Comparison of ENCODE assay signal across 18 cellular contexts in the genomic region with DNA sequence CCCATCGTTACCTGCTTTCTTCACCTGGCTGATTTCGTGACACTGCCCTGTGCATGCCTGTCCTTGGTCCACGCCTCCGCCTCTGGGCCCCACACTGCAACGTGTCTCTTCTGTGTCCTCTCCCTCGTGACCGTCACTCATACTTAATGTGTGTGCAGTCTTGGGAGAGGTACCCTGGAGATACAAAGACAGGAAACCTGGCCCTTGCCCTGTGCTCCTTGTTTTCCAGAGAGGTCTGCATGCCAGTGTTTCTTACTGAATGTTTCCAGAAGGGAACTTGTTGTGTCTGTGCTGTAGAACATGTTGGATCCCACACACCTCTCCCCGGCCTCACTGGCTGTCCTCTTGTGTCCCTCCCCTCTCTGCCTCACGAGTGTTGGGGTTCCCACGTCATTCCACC. TPM values are rescaled to one million over a fixed set of nuclear protein-coding genes. Genes with fewer than 3 reads are reported as not detected.
DNase-seq lines count a peak whose midpoint lies in the region; ATAC-seq, FAIRE-seq and TF ChIP-seq lines count a peak whose summit lies in the region.
"Had no signal": no experiment of that assay in that cellular context is flagged by ENCODE, and none has a peak within 500 bp of the region (broad histone marks: within the 10 kb centered on the region; RNA-seq: fewer than 3 reads in every experiment).

No MANE protein-coding gene starts in this region.

- H3K4me2 ChIP-seq in GM23248 (ENCODE audit: unreplicated experiment) = no peak overlapping the region
- no peak overlapping the region for H3K4me2 ChIP-seq in endothelial cell of umbilical vein (ENCODE audit: insufficient read depth, low read length)
- H3K4me2 ChIP-seq in mesenchymal stem cell (ENCODE audit: low read length, poor library complexity, severe bottlenecking) = no peak overlapping the region

- no peak overlapping the region for H2AK5ac ChIP-seq in mesenchymal stem cell (ENCODE audit: low read length, severe bottlenecking)

- H3K4me3 Mint-ChIP-seq in T-cell = no peak overlapping the region
- H3K4me3 Mint-ChIP-seq: HFFc6, IgD-negative memory B cell had no signal

- 84 to 89% methylated on average over 10 of the region's 10 CpGs for WGBS in GM23248 (ENCODE audit: low coverage in 1 of 2, low lambda C conversion rate in 2 of 2, missing lambda C conversion rate in 2 of 2), 2 experiments
- 98% methylated on average over 10 of the region's 10 CpGs for WGBS in mesenchymal stem cell
- 82 to 84% (median 83%) methylated on average over 10 of the region's 10 CpGs for WGBS in ovary, 3 donors

- in situ Hi-C loops in GM23248 (cut with MboI) = no loop called here

- H2BK5ac ChIP-seq in mesenchymal stem cell (ENCODE audit: low read depth, low read length, poor library complexity, severe bottlenecking) = no peak overlapping the region

- peaks cover 22% of the 10 kb centered on the region for H3K79me1 ChIP-seq in mesenchymal stem cell (replicated peaks; ENCODE audit: low read length, poor library complexity, severe bottlenecking)

- H4K20me1 ChIP-seq in GM23248 (ENCODE audit: insufficient read depth) (0 out of 2 replicates have a peak, but pooled peaks cover 15% of the 10 kb centered on the region), endothelial cell of umbilical vein (replicated peaks; ENCODE audit: control insufficient read depth, extremely low read depth, insufficient read depth, low read length) (no peaks in the 10 kb centered on the region)

- no TSS peak for BruUV-seq in endothelial cell of umbilical vein (replicated peaks; lab: Mats Ljungman, UMichigan)

- H3K9me3 Mint-ChIP-seq in T-cell = no peaks in the 10 kb centered on the region
- H3K9me3 Mint-ChIP-seq: HFFc6, IgD-negative memory B cell had no signal

- H3K9me2 ChIP-seq in GM23248 (ENCODE audit: insufficient read depth) = no peaks in the 10 kb centered on the region

- H3K36me3 ChIP-seq in GM23248 (ENCODE audit: low read depth) = peaks cover 10% of the 10 kb centered on the region
- peaks cover 23% of the 10 kb centered on the region for H3K36me3 ChIP-seq in SK-N-MC (ENCODE audit: insufficient read depth, low read length)
- peaks cover 0 to 16% of the 10 kb centered on the region in 2 experiments for H3K36me3 ChIP-seq in endothelial cell of umbilical vein (ENCODE audit: control insufficient read depth in 2 of 2, extremely low read depth in 1 of 2, insufficient read depth in 2 of 2, low read length in 2 of 2)
- peaks cover 28 to 78% of the 10 kb centered on the region in 2 experiments for H3K36me3 ChIP-seq in mesenchymal stem cell (ENCODE audit: control insufficient read depth in 1 of 2, insufficient read depth in 2 of 2, low read depth in 1 of 2, low read length in 2 of 2)
- H3K36me3 ChIP-seq in ovary = no peaks in the 10 kb centered on the region

- no peak for TF ChIP-seq EP300 in ovary (IDR thresholded peaks at IDR 0.05)

- H3K79me2 ChIP-seq in GM23248 (ENCODE audit: insufficient read depth) (peaks cover 98% of the 10 kb centered on the region), endothelial cell of umbilical vein (ENCODE audit: control insufficient read depth, insufficient read depth, low read length) (peaks cover 52% of the 10 kb centered on the region)

- H3K27ac ChIP-seq in GM23248 (peak overlapping the region; percentile 43; the same call in 1 of the 2 replicates), SK-N-MC (peak overlapping the region; percentile 66; the same call in 1 of the 2 replicates), endothelial cell of umbilical vein (ENCODE audit: insufficient read depth, low read depth, low read length) (peak overlapping the region; percentile 54), mesenchymal stem cell (ENCODE audit: low read length, poor library complexity, severe bottlenecking) (no peak overlapping the region), ovary (no peak overlapping the region)
- H3K27ac ChIP-seq: Peyer's patch had no signal

- intact Hi-C loops in endothelial cell of umbilical vein (cut with micrococcal nuclease) = no loop called here
- intact Hi-C loops in ovary (cut with DNase I) = loop anchor here in 1 of 4 donors (10.0 kb wide), 1 partner anchor 104 kb away; no protein-coding TSS in a partner anchor

- no peak overlapping the region for H2BK12ac ChIP-seq in mesenchymal stem cell (ENCODE audit: low read length in 2 of 2)

- no peak overlapping the region for H3K14ac ChIP-seq in mesenchymal stem cell (ENCODE audit: low read length in 2 of 2)

- H3K36me3 Mint-ChIP-seq in T-cell = peaks cover 5% of the 10 kb centered on the region

- no peak overlapping the region for H2AFZ ChIP-seq in GM23248
- H2AFZ ChIP-seq in endothelial cell of umbilical vein (ENCODE audit: low read depth, low read length) = no peak overlapping the region
- no peak overlapping the region for H2AFZ ChIP-seq in mesenchymal stem cell (ENCODE audit: low read depth, low read length)

- H3K27me3 Mint-ChIP-seq in T-cell = no peaks in the 10 kb centered on the region
- H3K27me3 Mint-ChIP-seq: IgD-negative memory B cell had no signal

- no peak overlapping the region for H2BK120ac ChIP-seq in mesenchymal stem cell (ENCODE audit: low read depth, low read length)

- no peak overlapping the region for H4K8ac ChIP-seq in mesenchymal stem cell (ENCODE audit: low read length)

- no peak overlapping the region for H3K23ac ChIP-seq in mesenchymal stem cell (ENCODE audit: low read length in 2 of 2)

- peak overlapping the region; percentile 62 for H4K91ac ChIP-seq in mesenchymal stem cell (ENCODE audit: low read length)

- dilution Hi-C loops in endothelial cell of umbilical vein (cut with MboI; ENCODE audit: extremely low pct_ligation_motif_present, low sequenced_read_pairs) = no loop called here

- H3K27me3 ChIP-seq in GM23248 (replicated peaks; ENCODE audit: insufficient read depth) (no peaks in the 10 kb centered on the region), endothelial cell of umbilical vein (ENCODE audit: control insufficient read depth in 2 of 2, insufficient read depth in 2 of 2, low read length in 2 of 2) (no peaks in the 10 kb centered on the region), mesenchymal stem cell (ENCODE audit: control insufficient read depth in 1 of 2, insufficient read depth in 1 of 2, low read length in 2 of 2) (no peaks in the 10 kb centered on the region), ovary (no peaks in the 10 kb centered on the region)
- H3K27me3 ChIP-seq: Peyer's patch had no signal

- CTCF ChIA-PET in endothelial cell of umbilical vein (lab: Charles Lee) (interaction anchor here (1.2 kb wide), 1 partner anchor 112 kb away, joined by 7 read pairs; no protein-coding TSS in a partner anchor), T-cell (lab: Charles Lee) (no interaction called here)

- H3K18ac ChIP-seq in mesenchymal stem cell (ENCODE audit: low read depth in 1 of 2, low read length in 2 of 2) = no peak overlapping the region

- TF ChIP-seq CTCF in endothelial cell of umbilical vein (IDR thresholded peaks at IDR 0.05; ENCODE audit: extremely low read depth in 1 of 2, insufficient read depth in 1 of 2, low read depth in 1 of 2, low read length in 2 of 2) (no peak), ovary (IDR thresholded peaks at IDR 0.05) (no peak)

- H3K4me3 ChIP-seq in GM23248 (no peak overlapping the region), SK-N-MC (no peak overlapping the region), endothelial cell of umbilical vein (replicated peaks in 1 of 3; ENCODE audit: insufficient read depth in 1 of 3, low read depth in 1 of 3, low read length in 3 of 3) (no peak overlapping the region), mesenchymal stem cell (ENCODE audit: insufficient read depth in 1 of 2, low read depth in 1 of 2, low read length in 2 of 2) (no peak overlapping the region), ovary (no peak overlapping the region)
- H3K4me3 ChIP-seq: Peyer's patch had no signal

- FAIRE-seq in endothelial cell of umbilical vein (lab: Jason Lieb, UNC) = peak; percentile 97

- peaks cover 30% of the 10 kb centered on the region for H3K4me1 ChIP-seq in GM23248 (ENCODE audit: insufficient read depth)
- peaks cover 34% of the 10 kb centered on the region for H3K4me1 ChIP-seq in endothelial cell of umbilical vein (ENCODE audit: control insufficient read depth, extremely low read depth, insufficient read depth, low read length)
- peaks cover 16% of the 10 kb centered on the region for H3K4me1 ChIP-seq in mesenchymal stem cell (ENCODE audit: control insufficient read depth, insufficient read depth, low read depth, low read length)
- peaks cover 1% of the 10 kb centered on the region for H3K4me1 ChIP-seq in ovary (ENCODE audit: insufficient read depth)

- no peak overlapping the region for H3K27ac Mint-ChIP-seq in T-cell
- H3K27ac Mint-ChIP-seq: HFFc6, IgD-negative memory B cell had no signal

- H3F3A ChIP-seq in GM23248 (ENCODE audit: insufficient read depth) = peaks cover 32% of the 10 kb centered on the region

- H3K4me1 Mint-ChIP-seq in T-cell = peaks cover 27 to 46% (median 34%) of the 10 kb centered on the region in 3 donors

- POLR2A ChIA-PET in endothelial cell of umbilical vein (lab: Charles Lee) (no interaction called here), T-cell (lab: Charles Lee) (no interaction called here)

- H3K9me1 ChIP-seq in endothelial cell of umbilical vein (replicated peaks; ENCODE audit: control insufficient read depth, extremely low read depth, insufficient read depth, low read length) = no peaks in the 10 kb centered on the region

- H3K9me3 ChIP-seq in GM23248 (ENCODE audit: low read depth) (no peaks in the 10 kb centered on the region), SK-N-MC (ENCODE audit: low read depth, low read length) (no peaks in the 10 kb centered on the region), endothelial cell of umbilical vein (replicated peaks; ENCODE audit: control insufficient read depth, insufficient read depth, low read length) (no peaks in the 10 kb centered on the region), mesenchymal stem cell (ENCODE audit: control insufficient read depth, low read length) (no peaks in the 10 kb centered on the region), ovary (no peaks in the 10 kb centered on the region)
- H3K9me3 ChIP-seq: Peyer's patch had no signal

- DNase-seq in GM23248 (no peak), SK-N-MC (ENCODE audit: low read depth, low spot score) (no peak), endothelial cell of umbilical vein (ENCODE audit: low read depth, low spot score) (peak; percentile 97), mesenchymal stem cell (no peak), DMS114 treated with DMSO at 0.1 percent for 48 hours (lab: John Stamatoyannopoulos, UW; ENCODE audit: unreplicated experiment) (no peak), T-cell (no peak), ovary (no peak)
- DNase-seq: COR-L47, EL, HFFc6, NCI-H1105 treated with DMSO at 0.1 percent for 48 hours, NCI-H1694 treated with DMSO at 0.1 percent for 48 hours, NCI-H2107, NCI-H2227 treated with DMSO at 0.1 percent for 48 hours, NCI-H524 treated with DMSO at 0.1 percent for 48 hours, Peyer's patch, SHP77 treated with DMSO at 0.1 percent for 48 hours had no signal

- peak; percentile 20 for TF ChIP-seq POLR2A in endothelial cell of umbilical vein (IDR thresholded peaks at IDR 0.05; ENCODE audit: low read depth, low read length)
- TF ChIP-seq POLR2A in ovary (IDR thresholded peaks at IDR 0.05) = no peak

- no peak for ATAC-seq in T-cell (replicated peaks in 1 of 4)

- H3K9ac ChIP-seq in GM23248 (no peak overlapping the region), SK-N-MC (ENCODE audit: insufficient read length) (no peak overlapping the region), endothelial cell of umbilical vein (replicated peaks; ENCODE audit: extremely low read depth, insufficient read depth, low read length) (no peak overlapping the region), mesenchymal stem cell (ENCODE audit: low read length) (peak overlapping the region; percentile 50)

- no peak overlapping the region for H3K4ac ChIP-seq in mesenchymal stem cell (ENCODE audit: low read depth in 1 of 2, low read length in 2 of 2)

- no peak overlapping the region for H2BK15ac ChIP-seq in mesenchymal stem cell (ENCODE audit: low read depth, poor library complexity, severe bottlenecking)

RNA-seq across cellular contexts. Expression of gene SNX9, which starts 45.8 kb away (rescaled TPM):
- 77.8 and 89.6 TPM in 2 replicates for total RNA-seq in GM23248 (2014; rRNA removed; shearing (Covaris generic))
- polyA plus RNA-seq in GM23248 (2016; fragmentation: Nextera tagmentation; extraction: Ambion mirVana) (76.5 and 80.4 TPM in 2 replicates), endothelial cell of umbilical vein (22.7 and 27.5 TPM in 2 replicates), ovary (10 to 100 TPM; 31.2 to 48.0 TPM)
- total RNA-seq in endothelial cell of umbilical vein (51.4 and 54.5 TPM in 2 replicates), T-cell (10 to 100 TPM; 20.5 to 25.9 (median 23.7) TPM), ovary (10 to 100 TPM; 32.9 to 47.8 (median 38.7) TPM)
- 37.3 and 40.2 TPM in 2 replicates for polyA plus RNA-seq in endothelial cell of umbilical vein (2011; cell fraction: cytosol; rRNA removed)
- 54.5 and 56.3 TPM in 2 replicates for polyA plus RNA-seq in endothelial cell of umbilical vein (2011; cell fraction: nucleus; rRNA removed)
- 32.2 and 32.5 TPM in 2 replicates for polyA plus RNA-seq in endothelial cell of umbilical vein (2012)
- polyA minus RNA-seq in endothelial cell of umbilical vein = 27.5 and 29.1 TPM in 2 replicates
- 12.6 TPM for polyA minus RNA-seq in endothelial cell of umbilical vein (2011; cell fraction: cytosol; rRNA and poly(A)+ RNA removed)
- polyA minus RNA-seq in endothelial cell of umbilical vein (2011; cell fraction: nucleus; rRNA and poly(A)+ RNA removed) = 25.7 and 25.8 TPM in 2 replicates
- polyA plus RNA-seq in mesenchymal stem cell (2013, experiment 1 of 2) = 40.4 TPM
- polyA plus RNA-seq in mesenchymal stem cell (2013, experiment 2 of 2) = 41.1 TPM

Comparison
In these comparisons a context has a peak if more than half of its experiments do, and no peak if none do; other contexts are left out.
1. H3K27ac ChIP-seq: peak in GM23248 (single experiment), SK-N-MC (single experiment) and endothelial cell of umbilical vein (single experiment); none in mesenchymal stem cell (single experiment) and ovary (0 of 2).